In genomic region chr4:113697429-113697828, GRCh38 we compare ENCODE assay signal across 17 cellular contexts.
DNase-seq lines count a peak whose midpoint lies in the region; ATAC-seq, FAIRE-seq and TF ChIP-seq lines count a peak whose summit lies in the region.
"Had no signal": no experiment of that assay in that cellular context is flagged by ENCODE, and none has a peak within 500 bp of the region (broad histone marks: within the 10 kb centered on the region; RNA-seq: fewer than 3 reads in every experiment).

No MANE protein-coding gene starts in this region.

- H3K36me3 Mint-ChIP-seq in activated T-cell treated with anti-CD3 and anti-CD28 coated beads, Interleukin-2, amount 50 U/mL, for 24 hours (ENCODE audit: low read depth) = peaks cover 50% of the 10 kb centered on the region
- H3K36me3 Mint-ChIP-seq in stimulated activated effector memory CD8-positive, alpha-beta T cell treated with anti-CD3 and anti-CD28 coated beads, Interleukin-12 subunit alpha, Interleukin-12 subunit beta, amount 100 ng/mL, for 72 hours = peaks cover 7% of the 10 kb centered on the region
- H3K36me3 Mint-ChIP-seq: CD14-positive monocyte had no signal

- TF ChIP-seq EP300 in A549 (IDR thresholded peaks at IDR 0.05) = no peak

- H4K20me1 ChIP-seq in HCT116 (ENCODE audit: insufficient read depth) = no peaks in the 10 kb centered on the region

- peaks cover 40% of the 10 kb centered on the region for H3K4me1 Mint-ChIP-seq in activated T-cell treated with anti-CD3 and anti-CD28 coated beads, Interleukin-2, amount 50 U/mL, for 24 hours (ENCODE audit: low read depth)
- H3K4me1 Mint-ChIP-seq in stimulated activated effector memory CD8-positive, alpha-beta T cell treated with anti-CD3 and anti-CD28 coated beads, Interleukin-12 subunit alpha, Interleukin-12 subunit beta, amount 100 ng/mL, for 72 hours = peaks cover 22% of the 10 kb centered on the region

- H3K9me3 Mint-ChIP-seq in activated T-cell treated with anti-CD3 and anti-CD28 coated beads, Interleukin-2, amount 50 U/mL, for 24 hours = no peaks in the 10 kb centered on the region
- no peaks in the 10 kb centered on the region for H3K9me3 Mint-ChIP-seq in stimulated activated effector memory CD8-positive, alpha-beta T cell treated with anti-CD3 and anti-CD28 coated beads, Interleukin-12 subunit alpha, Interleukin-12 subunit beta, amount 100 ng/mL, for 72 hours
- H3K9me3 Mint-ChIP-seq: CD14-positive monocyte; CD8-positive, alpha-beta T cell; GM23338 had no signal

- TF ChIP-seq CTCF in A549 (IDR thresholded peaks at IDR 0.05) (no peak), HCT116 (IDR thresholded peaks at IDR 0.05 in 2 of 3, conservative IDR thresholded peaks at IDR 0.05 in 1 of 3; ENCODE audit: borderline replicate concordance in 1 of 3, insufficient read depth in 1 of 3, low read depth in 2 of 3, low read length in 2 of 3) (no peak), right atrium auricular region (IDR thresholded peaks at IDR 0.05) (no peak)

- WGBS in A549 (ENCODE audit: missing lambda C conversion rate) = 70% methylated on average over 2 of the region's 2 CpGs

- H3K27ac ChIP-seq in A549 = no peak overlapping the region
- H3K27ac ChIP-seq in HCT116 (ENCODE audit: low read depth, low read length) = no peak overlapping the region
- no peak overlapping the region for H3K27ac ChIP-seq in right atrium auricular region

- H3K9me3 ChIP-seq in A549 (no peaks in the 10 kb centered on the region), HCT116 (ENCODE audit: control insufficient read depth in 1 of 2, insufficient read depth in 1 of 2, low read depth in 1 of 2, low read length in 2 of 2) (no peaks in the 10 kb centered on the region), right atrium auricular region (no peaks in the 10 kb centered on the region)

- FAIRE-seq in A549 (lab: Jason Lieb, UNC) = no peak
- FAIRE-seq: D721Med, G401.6 had no signal

- H3K9ac ChIP-seq in HCT116 (ENCODE audit: low read length) = no peak overlapping the region

- POLR2A ChIA-PET in A549 (lab: Yijun Ruan, JAX) (no interaction called here), HCT116 (lab: Charles Lee) (no interaction called here)

- H3K4me1 ChIP-seq in A549 (peaks cover 72% of the 10 kb centered on the region), HCT116 (ENCODE audit: control insufficient read depth in 1 of 2, insufficient read depth in 2 of 2, low read length in 2 of 2) (peaks cover 0 to 4% of the 10 kb centered on the region in 2 experiments; a peak in 2 of 4 replicates), right atrium auricular region (peaks cover 0 to 45% of the 10 kb centered on the region in 2 donors)

- no peaks in the 10 kb centered on the region for H3K9me2 ChIP-seq in HCT116 (ENCODE audit: insufficient read depth)

- CTCF ChIA-PET in A549 (lab: Yijun Ruan, JAX) (no interaction called here), HCT116 (lab: Charles Lee) (no interaction called here)

- H3K4me3 ChIP-seq in A549 (no peak overlapping the region), HCT116 (replicated peaks in 1 of 2; ENCODE audit: low read depth in 1 of 2, low read length in 2 of 2) (no peak overlapping the region), right atrium auricular region (no peak overlapping the region)
- H3K4me3 ChIP-seq: GM23338 had no signal

- peak overlapping the region; percentile 27; the same call in 2 of the 3 replicates for H3K4me2 ChIP-seq in A549
- no peak overlapping the region for H3K4me2 ChIP-seq in HCT116 (ENCODE audit: low read length)
- H3K4me2 ChIP-seq: GM23338 had no signal

- no peak overlapping the region for H2AFZ ChIP-seq in HCT116 (ENCODE audit: low read depth, low read length, poor library complexity, severe bottlenecking)
- H2AFZ ChIP-seq: GM23338 had no signal

- H3K27me3 ChIP-seq in HCT116 (ENCODE audit: insufficient read depth, low read length) (no peaks in the 10 kb centered on the region), right atrium auricular region (no peaks in the 10 kb centered on the region)

- no TSS peak for BruUV-seq in HCT116 (replicated peaks; lab: Mats Ljungman, UMichigan)

- RAD21 ChIA-PET in HCT116 (lab: Charles Lee; ENCODE audit: low non-redundant PET in 1 of 2, low total read pairs in 2 of 2, uncharacterized antibody in 2 of 2, unreplicated experiment in 2 of 2) = no interaction called here

- no peaks in the 10 kb centered on the region for H3K27me3 Mint-ChIP-seq in activated T-cell treated with anti-CD3 and anti-CD28 coated beads, Interleukin-2, amount 50 U/mL, for 24 hours

- peaks cover 43% of the 10 kb centered on the region for H3K79me2 ChIP-seq in HCT116 (ENCODE audit: insufficient read depth, low read length)

- TF ChIP-seq RAD21 in A549 (conservative IDR thresholded peaks at IDR 0.05 in 1 of 2, IDR thresholded peaks at IDR 0.05 in 1 of 2) (no peak), HCT116 (IDR thresholded peaks at IDR 0.05; ENCODE audit: low read depth) (no peak)

- H3K27ac Mint-ChIP-seq in activated T-cell treated with anti-CD3 and anti-CD28 coated beads, Interleukin-2, amount 50 U/mL, for 24 hours = no peak overlapping the region
- H3K27ac Mint-ChIP-seq in stimulated activated effector memory CD8-positive, alpha-beta T cell treated with anti-CD3 and anti-CD28 coated beads, Interleukin-12 subunit alpha, Interleukin-12 subunit beta, amount 100 ng/mL, for 72 hours = no peak overlapping the region
- H3K27ac Mint-ChIP-seq: CD14-positive monocyte; CD8-positive, alpha-beta T cell; GM23338 had no signal

- TF ChIP-seq POLR2A in A549 (IDR thresholded peaks at IDR 0.05; ENCODE audit: low read length) (no peak), HCT116 (IDR thresholded peaks at IDR 0.05; ENCODE audit: borderline replicate concordance, extremely low read depth, insufficient read depth, insufficient read length) (no peak)

- DNase-seq in activated T-cell treated with anti-CD3 and anti-CD28 coated beads, Interleukin-2, amount 50 U/mL, for 24 hours = no peak
- no peak for DNase-seq in activated T-cell treated with anti-CD3 and anti-CD28 coated beads, Interleukin-2, amount 50 U/mL, for 1 hour
- DNase-seq in A549 (ENCODE audit: low read depth in 1 of 2, low spot score in 1 of 2) = no peak
- DNase-seq in HCT116 (ENCODE audit: low read depth, low spot score) = no peak
- DNase-seq in stimulated activated effector memory CD8-positive, alpha-beta T cell treated with anti-CD3 and anti-CD28 coated beads, Interleukin-12 subunit alpha, Interleukin-12 subunit beta, amount 100 ng/mL, for 72 hours (ENCODE audit: low spot score in 2 of 2) = no peak
- no peak for DNase-seq in NCI-H1105 (lab: John Stamatoyannopoulos, UW)
- no peak for DNase-seq in right atrium auricular region (ENCODE audit: low spot score)
- DNase-seq: CD8-positive, alpha-beta T cell; COR-L47; DMS153; DMS79 treated with DMSO at 0.1 percent for 48 hours; EL; H7 had no signal

- H3K36me3 ChIP-seq in HCT116 (ENCODE audit: control insufficient read depth in 1 of 2, insufficient read depth in 2 of 2, low read length in 2 of 2) (no peaks in the 10 kb centered on the region), right atrium auricular region (no peaks in the 10 kb centered on the region)

- no peak for ATAC-seq in A549
- ATAC-seq in HCT116 = no peak
- ATAC-seq in stimulated activated effector memory CD8-positive, alpha-beta T cell treated with anti-CD3 and anti-CD28 coated beads, Interleukin-12 subunit alpha, Interleukin-12 subunit beta, amount 100 ng/mL, for 72 hours = peak; percentile 37
- ATAC-seq: CD8-positive, alpha-beta T cell; GM23338 had no signal

- peak overlapping the region; percentile 1 for H3K4me3 Mint-ChIP-seq in activated T-cell treated with anti-CD3 and anti-CD28 coated beads, Interleukin-2, amount 50 U/mL, for 24 hours
- no peak overlapping the region for H3K4me3 Mint-ChIP-seq in stimulated activated effector memory CD8-positive, alpha-beta T cell treated with anti-CD3 and anti-CD28 coated beads, Interleukin-12 subunit alpha, Interleukin-12 subunit beta, amount 100 ng/mL, for 72 hours
- H3K4me3 Mint-ChIP-seq: CD14-positive monocyte; CD8-positive, alpha-beta T cell; GM23338 had no signal

- intact Hi-C loops in HCT116 (cut with micrococcal nuclease) = no loop called here

TF ChIP-seq in A549, 52 proteins besides CTCF, POLR2A, EP300 and RAD21:
- no peak for TF ChIP-seq MAZ (IDR thresholded peaks at IDR 0.05; ENCODE audit: borderline replicate concordance, low read depth, low read length)
- no peak for TF ChIP-seq KDM5A (IDR thresholded peaks at IDR 0.05)
- no peak for TF ChIP-seq ZC3H11A (IDR thresholded peaks at IDR 0.05)
- no peak for TF ChIP-seq HEYL (CRISPR knock-in tag; IDR thresholded peaks at IDR 0.05)
- TF ChIP-seq EHMT2 (IDR thresholded peaks at IDR 0.05; ENCODE audit: low read depth) = no peak

TF ChIP-seq in HCT116, 20 proteins besides CTCF, POLR2A, EP300 and RAD21:
- TF ChIP-seq MAX (IDR thresholded peaks at IDR 0.05) = no peak
- TF ChIP-seq CBX3 (IDR thresholded peaks at IDR 0.05; ENCODE audit: low read depth) = no peak
- TF ChIP-seq FOSL1 (IDR thresholded peaks at IDR 0.05; ENCODE audit: low read depth) = peak; percentile 32; the same call in 1 of the 2 replicates
